In genomic region chr20:11229772-11230171, GRCh38 we compare ENCODE assay signal across 8 cellular contexts.
DNase-seq lines count a peak whose midpoint lies in the region; ATAC-seq and TF ChIP-seq lines count a peak whose summit lies in the region.
"Had no signal": no experiment of that assay in that cellular context is flagged by ENCODE, and none has a peak within 500 bp of the region (broad histone marks: within the 10 kb centered on the region; RNA-seq: fewer than 3 reads in every experiment).

No MANE protein-coding gene starts in this region.

- TF ChIP-seq CTCF in IMR-90 (conservative IDR thresholded peaks at IDR 0.05; ENCODE audit: low read depth, low read length) (no peak), type B pancreatic cell (conservative IDR thresholded peaks at IDR 0.05) (no peak)

- H3K36me3 Mint-ChIP-seq in type B pancreatic cell: no peaks in the 10 kb centered on the region

- BruUV-seq in IMR-90 (replicated peaks; lab: Mats Ljungman, UMichigan): no TSS peak

- H3K4me3 ChIP-seq in IMR-90 (ENCODE audit: insufficient read depth, low read depth, low read length): no peak overlapping the region
- H3K4me3 ChIP-seq in adipocyte (ENCODE audit: low read length): peak overlapping the region; percentile 38

- H3K79me1 ChIP-seq in IMR-90 (ENCODE audit: low read depth in 1 of 2, low read length in 2 of 2): no peaks in the 10 kb centered on the region

- TF ChIP-seq POLR2A in IMR-90 (IDR thresholded peaks at IDR 0.05; ENCODE audit: low read depth, low read length): no peak

- 0 out of 2 replicates have a peak, but pooled peaks cover 3% of the 10 kb centered on the region for H3K9me1 ChIP-seq in IMR-90 (ENCODE audit: insufficient read depth, low read length)

- dilution Hi-C loops in IMR-90 (cut with HindIII; ENCODE audit: low sequenced_read_pairs, unreplicated experiment): no loop called here

- peak overlapping the region; percentile 59; the same call in 1 of the 2 replicates for H3K14ac ChIP-seq in IMR-90 (replicated peaks; ENCODE audit: low read depth, low read length)

- peaks cover 31% of the 10 kb centered on the region for H3K4me1 Mint-ChIP-seq in type B pancreatic cell (ENCODE audit: unreplicated experiment)

- CTCF ChIA-PET in IMR-90 (lab: Yijun Ruan, JAX): no interaction called here

- H2BK20ac ChIP-seq in IMR-90 (ENCODE audit: low read depth, low read length): peak overlapping the region; percentile 75

- peak overlapping the region; percentile 58; the same call in 1 of the 3 replicates for H2BK15ac ChIP-seq in IMR-90 (ENCODE audit: low read depth, low read length)

- H2AK9ac ChIP-seq in IMR-90 (replicated peaks; ENCODE audit: low read depth, low read length, poor library complexity): no peak overlapping the region

- H3K9me3 ChIP-seq in IMR-90 (ENCODE audit: control insufficient read depth, insufficient read depth, low read length) (no peaks in the 10 kb centered on the region), adipocyte (ENCODE audit: control insufficient read depth, low read length) (no peaks in the 10 kb centered on the region)

- no peak overlapping the region for H3K4me3 Mint-ChIP-seq in type B pancreatic cell
- H3K4me3 Mint-ChIP-seq: T-helper 2 cell treated with Interferon-gamma antibody and Interleukin-4, amounts not matched to agents 5 μg/mL and 100 μg/mL, for 36 hours had no signal

- peak overlapping the region; percentile 21; the same call in 1 of the 2 replicates for H3K4ac ChIP-seq in IMR-90 (ENCODE audit: low read depth, low read length)

- intact Hi-C loops in IMR-90 (cut with micrococcal nuclease): no loop called here

- no peaks in the 10 kb centered on the region for H4K20me1 ChIP-seq in IMR-90 (ENCODE audit: insufficient read depth, low read length)

- peak overlapping the region; percentile 35 for H3K4me2 ChIP-seq in IMR-90 (ENCODE audit: low read depth, low read length)

- peak overlapping the region; percentile 69 for H2BK120ac ChIP-seq in IMR-90 (ENCODE audit: low read depth, low read length)

- peak; percentile 35; the same call in 1 of the 2 replicates for TF ChIP-seq RAD21 in IMR-90 (IDR thresholded peaks at IDR 0.05; ENCODE audit: low read length)

- H3K9me3 Mint-ChIP-seq in type B pancreatic cell: no peaks in the 10 kb centered on the region
- H3K9me3 Mint-ChIP-seq: T-helper 2 cell treated with Interferon-gamma antibody and Interleukin-4, amounts not matched to agents 5 μg/mL and 100 μg/mL, for 36 hours had no signal

- no peaks in the 10 kb centered on the region for H3K27me3 ChIP-seq in IMR-90 (ENCODE audit: control insufficient read depth, insufficient read depth, low read length)
- H3K27me3 ChIP-seq in adipocyte (replicated peaks; ENCODE audit: control insufficient read depth, insufficient read depth, low read length): no peaks in the 10 kb centered on the region

- no peak overlapping the region; the same call in 1 of the 2 replicates for H3K23ac ChIP-seq in IMR-90 (ENCODE audit: low read depth, low read length)

- H3K18ac ChIP-seq in IMR-90 (ENCODE audit: low read depth, low read length): peak overlapping the region; percentile 63

- H3K36me3 ChIP-seq in IMR-90 (ENCODE audit: control insufficient read depth, insufficient read depth, low read length) (no peaks in the 10 kb centered on the region), adipocyte (ENCODE audit: control insufficient read depth, insufficient read depth, low read length, severe bottlenecking) (no peaks in the 10 kb centered on the region)

- peak overlapping the region in 1 of 2 experiments; percentile 82; a peak in 3 of 4 replicates for H4K8ac ChIP-seq in IMR-90 (ENCODE audit: low read depth in 2 of 2, low read length in 2 of 2)

- DNase-seq in IMR-90 (peak; percentile 99), adipocyte (ENCODE audit: low read depth) (peak; percentile 91), islet precursor cell (peak; percentile 96), type B pancreatic cell (ENCODE audit: extremely low spot score, unreplicated experiment) (no peak)
- no peak for DNase-seq in stimulated activated CD4-positive, alpha-beta T cell treated with anti-CD3 and anti-CD28 coated beads, Interleukin-4, amount 100 ng/mL, for 24 hours

- peak overlapping the region; percentile 50 for H4K5ac ChIP-seq in IMR-90 (ENCODE audit: low read depth, low read length)

- H3K4me1 ChIP-seq in IMR-90 (ENCODE audit: control insufficient read depth, insufficient read depth, low read length): peaks cover 3% of the 10 kb centered on the region
- H3K4me1 ChIP-seq in adipocyte (ENCODE audit: control insufficient read depth, insufficient read depth, low read length): peaks cover 16% of the 10 kb centered on the region

- H3K56ac ChIP-seq in IMR-90 (ENCODE audit: extremely low read depth, insufficient read depth, low read length): no peak overlapping the region

- peak overlapping the region; percentile 49 for H3K27ac Mint-ChIP-seq in type B pancreatic cell
- H3K27ac Mint-ChIP-seq: T-helper 2 cell treated with Interferon-gamma antibody and Interleukin-4, amounts not matched to agents 5 μg/mL and 100 μg/mL, for 36 hours had no signal

- peak overlapping the region; percentile 9; the same call in 1 of the 2 replicates for H2AK5ac ChIP-seq in IMR-90 (ENCODE audit: low read depth, low read length)

- peak overlapping the region; percentile 15; the same call in 1 of the 2 replicates for H3K9ac ChIP-seq in IMR-90 (ENCODE audit: low read depth, low read length)
- no peak overlapping the region for H3K9ac ChIP-seq in adipocyte (ENCODE audit: low read length)

- H3K27me3 Mint-ChIP-seq in type B pancreatic cell: peaks cover 4% of the 10 kb centered on the region

- WGBS in IMR-90 (ENCODE audit: extremely low coverage in 2 of 2, insufficient read length in 1 of 2), 2 experiments: no CpG with 5 or more reads among the region's 3 CpGs

- H2BK5ac ChIP-seq in IMR-90 (ENCODE audit: low read depth, low read length, poor library complexity, severe bottlenecking): peak overlapping the region; percentile 63

- in situ Hi-C loops in IMR-90 (cut with MboI; ENCODE audit: low sequenced_read_pairs): no loop called here

- POLR2A ChIA-PET in IMR-90 (lab: Charles Lee; ENCODE audit: unreplicated experiment): no interaction called here

- peak overlapping the region; percentile 74 for H2AFZ ChIP-seq in IMR-90 (replicated peaks; ENCODE audit: low read length, poor library complexity)

- ATAC-seq in IMR-90 (ENCODE audit: low read depth) (peak; percentile 89), esophagus mucosa (no peak), GM19463 (IDR thresholded peaks at IDR 0.05; ENCODE audit: unreplicated experiment) (no peak)

- H3K27ac ChIP-seq in IMR-90 (ENCODE audit: insufficient read depth, low read length): peak overlapping the region; percentile 64

- peak overlapping the region; percentile 53; the same call in 1 of the 2 replicates for H4K91ac ChIP-seq in IMR-90 (ENCODE audit: insufficient read depth, low read depth, low read length)

TF ChIP-seq in IMR-90, 13 proteins besides CTCF, POLR2A, EP300 and RAD21:
- TF ChIP-seq RCOR1 (IDR thresholded peaks at IDR 0.05; ENCODE audit: insufficient replicate concordance, low read length): no peak
- TF ChIP-seq MXI1 (IDR thresholded peaks at IDR 0.05; ENCODE audit: borderline replicate concordance, low read depth, low read length): no peak
- TF ChIP-seq CEBPB (IDR thresholded peaks at IDR 0.05; ENCODE audit: low read depth, low read length): peak; percentile 92
- peak; percentile 43 for TF ChIP-seq FOS (IDR thresholded peaks at IDR 0.05; ENCODE audit: low read depth, low read length)
- peak; percentile 21; the same call in 1 of the 2 replicates for TF ChIP-seq MAZ (IDR thresholded peaks at IDR 0.05; ENCODE audit: borderline replicate concordance, low read depth, low read length)
- no peak for TF ChIP-seq SMC3 (IDR thresholded peaks at IDR 0.05; ENCODE audit: low read depth, low read length)
- peak; percentile 45; the same call in 1 of the 2 replicates for TF ChIP-seq BHLHE40 (IDR thresholded peaks at IDR 0.05; ENCODE audit: low read depth, low read length)
- no peak for TF ChIP-seq NFE2L2 (IDR thresholded peaks at IDR 0.05; ENCODE audit: low read depth, low read length)
TF ChIP-seq in IMR-90: peak in this region for 4.

Comparison
In these comparisons a context has a peak if more than half of its experiments do, and no peak if none do; other contexts are left out.
1. DNase-seq: peak in IMR-90 (single experiment), adipocyte (single experiment) and islet precursor cell (single experiment); none in type B pancreatic cell (single experiment) and stimulated activated CD4-positive, alpha-beta T cell treated with anti-CD3 and anti-CD28 coated beads, Interleukin-4, amount 100 ng/mL, for 24 hours (single experiment).